In the genomic region with DNA sequence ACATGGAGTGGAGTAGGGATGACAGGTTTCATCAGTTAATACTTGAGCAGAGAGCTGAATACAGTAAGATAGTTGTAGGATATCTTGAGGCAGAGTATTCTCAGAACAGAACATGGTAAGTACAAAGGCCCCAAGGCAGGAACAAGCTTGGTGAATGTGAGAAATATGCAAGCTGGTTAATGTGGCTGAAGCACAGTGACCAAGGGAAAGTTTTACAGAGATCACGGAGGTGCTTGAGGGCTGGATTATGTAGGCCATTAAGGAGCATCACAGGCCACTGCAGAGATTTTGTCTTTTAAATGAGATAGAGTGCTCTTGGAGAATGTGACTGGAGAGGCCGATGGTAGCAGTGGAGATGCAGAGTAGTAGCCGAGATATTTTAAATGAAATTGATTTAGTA, we compare ENCODE assay signal across 10 cellular contexts. TPM values are rescaled to one million over a fixed set of nuclear protein-coding genes. Genes with fewer than 3 reads are reported as not detected.
DNase-seq lines count a peak whose midpoint lies in the region; ATAC-seq and TF ChIP-seq lines count a peak whose summit lies in the region.
"Had no signal": no experiment of that assay in that cellular context is flagged by ENCODE, and none has a peak within 500 bp of the region (broad histone marks: within the 10 kb centered on the region; RNA-seq: fewer than 3 reads in every experiment).

No MANE protein-coding gene starts in this region.

- TF ChIP-seq CTCF in CD8-positive, alpha-beta T cell (IDR thresholded peaks at IDR 0.05) = no peak
- TF ChIP-seq CTCF in upper lobe of right lung (IDR thresholded peaks at IDR 0.05) = no peak

- H3K4me3 ChIP-seq in CD8-positive, alpha-beta T cell (ENCODE audit: low read depth, low read length) = peak overlapping the region; percentile 38
- no peak overlapping the region for H3K4me3 ChIP-seq in upper lobe of right lung
- H3K4me3 ChIP-seq: body of pancreas, SJSA1 had no signal

- H3K27ac Mint-ChIP-seq in CD8-positive, alpha-beta T cell = peak overlapping the region; percentile 77
- H3K27ac Mint-ChIP-seq in natural killer cell treated with Interleukin-12 subunit alpha and Interleukin-12 subunit beta and Interleukin-15 and Interleukin-18, amount 100 ng/mL, for 72 hours = peak overlapping the region; percentile 59 to 78

- peaks cover 50% of the 10 kb centered on the region for H3K4me1 ChIP-seq in CD8-positive, alpha-beta T cell (ENCODE audit: insufficient read depth, low read length)
- H3K4me1 ChIP-seq in upper lobe of right lung = peaks cover 38% of the 10 kb centered on the region

- intact Hi-C loops in CD8-positive, alpha-beta T cell (cut with DNase I, micrococcal nuclease) = no loop called here
- intact Hi-C loops in upper lobe of right lung (cut with DNase I) = no loop called here

- peak overlapping the region; percentile 78 for H3K4me3 Mint-ChIP-seq in CD8-positive, alpha-beta T cell
- H3K4me3 Mint-ChIP-seq in natural killer cell treated with Interleukin-12 subunit alpha and Interleukin-12 subunit beta and Interleukin-15 and Interleukin-18, amount 100 ng/mL, for 72 hours = peak overlapping the region; percentile 91

- H3K27me3 ChIP-seq in CD8-positive, alpha-beta T cell (ENCODE audit: insufficient read depth, low read length) = no peaks in the 10 kb centered on the region
- H3K27me3 ChIP-seq in upper lobe of right lung = no peaks in the 10 kb centered on the region
- H3K27me3 ChIP-seq: body of pancreas, SJSA1 had no signal

- peak overlapping the region; percentile 4 for H3K27ac ChIP-seq in CD8-positive, alpha-beta T cell (ENCODE audit: low read depth, low read length)
- H3K27ac ChIP-seq in upper lobe of right lung = no peak overlapping the region
- H3K27ac ChIP-seq: body of pancreas, SJSA1 had no signal

- H3K4me1 Mint-ChIP-seq in CD8-positive, alpha-beta T cell (ENCODE audit: low read depth) = peaks cover 61% of the 10 kb centered on the region
- H3K4me1 Mint-ChIP-seq in natural killer cell treated with Interleukin-12 subunit alpha and Interleukin-12 subunit beta and Interleukin-15 and Interleukin-18, amount 100 ng/mL, for 72 hours (ENCODE audit: low read depth in 2 of 2) = peaks cover 47 to 51% of the 10 kb centered on the region in 2 donors

- ATAC-seq in CD8-positive, alpha-beta T cell = no peak
- ATAC-seq in natural killer cell treated with Interleukin-12 subunit alpha and Interleukin-12 subunit beta and Interleukin-15 and Interleukin-18, amount 100 ng/mL, for 72 hours = no peak
- ATAC-seq in HG02798 (IDR thresholded peaks at IDR 0.05; ENCODE audit: poor library complexity, unreplicated experiment) (no peak), upper lobe of right lung (no peak), HG02870 (IDR thresholded peaks at IDR 0.05; ENCODE audit: unreplicated experiment) (no peak)
- ATAC-seq: body of pancreas had no signal

- POLR2A ChIA-PET in CD8-positive, alpha-beta T cell (lab: Charles Lee) = interaction anchor here (1.8 to 3.3 kb wide), 2 partner anchors 40 to 518 kb away, joined by 6 to 168 read pairs; partner anchors contain the start of gene RPRD2

- no peaks in the 10 kb centered on the region for H3K9me3 ChIP-seq in CD8-positive, alpha-beta T cell (ENCODE audit: low read length)
- no peaks in the 10 kb centered on the region for H3K9me3 ChIP-seq in upper lobe of right lung
- H3K9me3 ChIP-seq: body of pancreas, SJSA1 had no signal

- CTCF ChIA-PET in CD8-positive, alpha-beta T cell (lab: Charles Lee) = interaction anchor here (1.1 kb wide), 1 partner anchor 41 kb away, joined by 3 read pairs; a partner anchor contains a TSS

- H3K9me3 Mint-ChIP-seq in CD8-positive, alpha-beta T cell = no peaks in the 10 kb centered on the region
- H3K9me3 Mint-ChIP-seq in natural killer cell treated with Interleukin-12 subunit alpha and Interleukin-12 subunit beta and Interleukin-15 and Interleukin-18, amount 100 ng/mL, for 72 hours = no peaks in the 10 kb centered on the region

- no peaks in the 10 kb centered on the region for H3K27me3 Mint-ChIP-seq in CD8-positive, alpha-beta T cell (ENCODE audit: low read depth)
- no peaks in the 10 kb centered on the region for H3K27me3 Mint-ChIP-seq in natural killer cell treated with Interleukin-12 subunit alpha and Interleukin-12 subunit beta and Interleukin-15 and Interleukin-18, amount 100 ng/mL, for 72 hours

- DNase-seq in CD8-positive, alpha-beta T cell = peak in 1 of 7 experiments; percentile 11
- DNase-seq in KBM-7 (peak; percentile 41), astrocyte of the hippocampus (ENCODE audit: low read depth, low spot score) (peak; percentile 20), DMS79 treated with DMSO at 0.1 percent for 48 hours (lab: John Stamatoyannopoulos, UW) (no peak), upper lobe of right lung (no peak)
- no peak for DNase-seq in natural killer cell treated with Interleukin-12 subunit alpha and Interleukin-12 subunit beta and Interleukin-15 and Interleukin-18, amount 100 ng/mL, for 72 hours (ENCODE audit: low spot score)
- DNase-seq: body of pancreas had no signal

- H3K36me3 ChIP-seq in CD8-positive, alpha-beta T cell (ENCODE audit: insufficient read depth, low read length) = no peaks in the 10 kb centered on the region
- no peaks in the 10 kb centered on the region for H3K36me3 ChIP-seq in upper lobe of right lung

- in situ Hi-C loops in KBM-7 (cut with MboI; ENCODE audit: low pct_unique_long_range_greater_than_20kb, low sequenced_read_pairs) = no loop called here

- H3K36me3 Mint-ChIP-seq in CD8-positive, alpha-beta T cell = peaks cover 45% of the 10 kb centered on the region
- peaks cover 22% of the 10 kb centered on the region for H3K36me3 Mint-ChIP-seq in natural killer cell treated with Interleukin-12 subunit alpha and Interleukin-12 subunit beta and Interleukin-15 and Interleukin-18, amount 100 ng/mL, for 72 hours

RNA-seq across cellular contexts. Expression of gene BOLA1, which starts 54.0 kb away (rescaled TPM):
- total RNA-seq in CD8-positive, alpha-beta T cell = 1 to 10 TPM; 3.3 to 4.0 TPM
- total RNA-seq in natural killer cell treated with Interleukin-12 subunit alpha and Interleukin-12 subunit beta and Interleukin-15 and Interleukin-18, amount 100 ng/mL, for 72 hours = 10 to 100 TPM; 13.9 to 16.2 TPM
- total RNA-seq in upper lobe of right lung = 16.5 TPM

Comparison
In these comparisons a context has a peak if more than half of its experiments do, and no peak if none do; other contexts are left out.
1. DNase-seq: peak in KBM-7 (single experiment) and astrocyte of the hippocampus (single experiment); none in natural killer cell treated with Interleukin-12 subunit alpha and Interleukin-12 subunit beta and Interleukin-15 and Interleukin-18, amount 100 ng/mL, for 72 hours (single experiment), DMS79 treated with DMSO at 0.1 percent for 48 hours (single experiment) and upper lobe of right lung (single experiment).